8 cellular contexts compared by ENCODE assay signal in the genomic region with DNA sequence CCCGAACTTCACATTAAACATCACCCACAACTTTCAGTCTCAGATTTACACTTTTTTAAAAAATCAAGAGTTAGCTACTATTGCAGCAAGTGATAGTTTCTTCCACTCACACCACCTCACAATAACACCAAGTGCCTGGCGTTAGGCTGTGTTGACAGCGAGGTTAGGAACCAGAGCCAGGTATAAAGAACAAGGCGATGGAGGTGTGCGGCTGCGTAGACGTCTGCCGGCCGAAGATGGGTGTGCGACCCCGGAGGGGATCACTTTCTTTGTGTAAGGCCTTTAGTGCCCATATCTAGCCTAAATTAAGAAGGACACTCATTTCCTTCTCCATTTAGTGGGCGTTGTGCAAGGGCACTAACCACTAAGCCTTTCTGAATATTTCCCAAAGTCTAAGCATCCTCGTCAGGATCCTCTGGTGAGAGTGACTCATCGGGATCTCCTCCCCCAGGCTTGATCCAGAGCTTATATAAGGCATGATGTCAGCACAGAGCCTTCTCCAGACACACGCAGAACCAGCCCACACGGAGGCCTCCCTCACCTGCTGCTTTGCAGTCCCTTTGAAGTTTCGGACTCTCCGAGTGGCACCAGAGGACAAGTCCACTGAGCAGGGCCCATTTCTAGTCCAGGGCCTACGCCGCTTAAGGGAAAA. TPM values are rescaled to one million over a fixed set of nuclear protein-coding genes. Genes with fewer than 3 reads are reported as not detected.
A peak's percentile ranks its signal among the peaks of the same experiment; 100 is the strongest.
DNase-seq lines count a peak whose midpoint lies in the region; ATAC-seq, FAIRE-seq and TF ChIP-seq lines count a peak whose summit lies in the region.

No MANE protein-coding gene starts in this region.

- FAIRE-seq in kidney (lab: Jason Lieb, UNC) = no peak

- no peak for DNase-seq in CD4-positive, CD25-positive, alpha-beta regulatory T cell
- DNase-seq in MG63 (peak; percentile 90), lower leg skin (ENCODE audit: low spot score in 2 of 2) (peak; percentile 56 to 88), upper lobe of left lung (peak in 1 of 2 donors; percentile 76), NCI-H1436 (lab: John Stamatoyannopoulos, UW) (no peak), kidney (no peak)
- DNase-seq in central memory CD8-positive, alpha-beta T cell (ENCODE audit: low spot score in 2 of 2) = no peak

- H3K4me3 ChIP-seq in CD4-positive, CD25-positive, alpha-beta regulatory T cell (ENCODE audit: low read depth, low read length) = no peak overlapping the region
- H3K4me3 ChIP-seq in MG63 (no peak overlapping the region), lower leg skin (ENCODE audit: low read depth, poor library complexity, severe bottlenecking) (peak overlapping the region; percentile 16), upper lobe of left lung (peak overlapping the region in 3 of 4 donors; percentile 45 to 59 (median 54)), kidney (ENCODE audit: low read length in 2 of 2) (peak overlapping the region in 1 of 2 donors; percentile 33)

- ATAC-seq in CD4-positive, CD25-positive, alpha-beta regulatory T cell (ENCODE audit: low read depth in 2 of 2) = peak in 1 of 2 donors; percentile 8
- ATAC-seq in central memory CD8-positive, alpha-beta T cell (replicated peaks; ENCODE audit: extremely low read depth, poor library complexity, severe bottlenecking) = no peak
- ATAC-seq in upper lobe of left lung (ENCODE audit: low FRiP score in 2 of 2) (peak; percentile 70 to 91), HG03025 (IDR thresholded peaks at IDR 0.05; ENCODE audit: low FRiP score, unreplicated experiment) (no peak)

- no peaks in the 10 kb centered on the region for H3K36me3 Mint-ChIP-seq in CD4-positive, CD25-positive, alpha-beta regulatory T cell
- no peaks in the 10 kb centered on the region for H3K36me3 Mint-ChIP-seq in central memory CD8-positive, alpha-beta T cell (ENCODE audit: insufficient read depth)

- WGBS in lower leg skin, 2 donors = 46 to 52% methylated on average over 20 of the region's 20 CpGs
- 79 to 81% methylated on average over 20 of the region's 20 CpGs for WGBS in upper lobe of left lung, 2 donors

- H3K4me1 Mint-ChIP-seq in CD4-positive, CD25-positive, alpha-beta regulatory T cell = peaks cover 0 to 9% (median 6%) of the 10 kb centered on the region in 4 donors
- H3K4me1 Mint-ChIP-seq in central memory CD8-positive, alpha-beta T cell = peaks cover 5% of the 10 kb centered on the region

- H3K36me3 ChIP-seq in CD4-positive, CD25-positive, alpha-beta regulatory T cell (ENCODE audit: control insufficient read depth, insufficient read depth, low read length) = no peaks in the 10 kb centered on the region
- H3K36me3 ChIP-seq in MG63 (no peaks in the 10 kb centered on the region), upper lobe of left lung (no peaks in the 10 kb centered on the region), kidney (ENCODE audit: control insufficient read depth in 1 of 2, insufficient read depth in 2 of 2, low read length in 2 of 2) (no peaks in the 10 kb centered on the region)

- no peak overlapping the region for H3K27ac ChIP-seq in CD4-positive, CD25-positive, alpha-beta regulatory T cell (ENCODE audit: insufficient read depth, low read length, poor library complexity, severe bottlenecking)
- H3K27ac ChIP-seq in upper lobe of left lung (peak overlapping the region in 1 of 4 donors; percentile 35), kidney (ENCODE audit: low read depth in 2 of 2, low read length in 2 of 2) (no peak overlapping the region)

- intact Hi-C loops in lower leg skin (cut with DNase I; ENCODE audit: low total_unique reads) = no loop called here
- intact Hi-C loops in kidney (cut with DNase I) = no loop called here

- no peak overlapping the region for H3K9ac ChIP-seq in kidney (ENCODE audit: low read length in 2 of 2)

- no peak for TF ChIP-seq CTCF in lower leg skin (IDR thresholded peaks at IDR 0.05)
- TF ChIP-seq CTCF in upper lobe of left lung (IDR thresholded peaks at IDR 0.05) = no peak
- TF ChIP-seq CTCF in kidney (IDR thresholded peaks at IDR 0.05; ENCODE audit: borderline replicate concordance, extremely low read depth, insufficient read depth) = no peak

- H3K4me3 Mint-ChIP-seq in CD4-positive, CD25-positive, alpha-beta regulatory T cell = peak overlapping the region in 3 of 4 donors; percentile 8 to 50 (median 48)
- H3K4me3 Mint-ChIP-seq in central memory CD8-positive, alpha-beta T cell = peak overlapping the region; percentile 57

- H3K27ac Mint-ChIP-seq in CD4-positive, CD25-positive, alpha-beta regulatory T cell = no peak overlapping the region
- H3K27ac Mint-ChIP-seq in central memory CD8-positive, alpha-beta T cell (ENCODE audit: low read depth) = no peak overlapping the region

- peaks cover 27% of the 10 kb centered on the region for H3K27me3 ChIP-seq in CD4-positive, CD25-positive, alpha-beta regulatory T cell (ENCODE audit: control insufficient read depth, insufficient read depth, low read length)
- H3K27me3 ChIP-seq in MG63 (no peaks in the 10 kb centered on the region), upper lobe of left lung (no peaks in the 10 kb centered on the region)

- TF ChIP-seq POLR2A in lower leg skin (IDR thresholded peaks at IDR 0.05) (no peak), upper lobe of left lung (IDR thresholded peaks at IDR 0.05) (peak in 1 of 4 donors; percentile 11)

- TF ChIP-seq EP300 in upper lobe of left lung (IDR thresholded peaks at IDR 0.05) = peak in 1 of 4 donors; percentile 33

- peaks cover 58% of the 10 kb centered on the region for H3K27me3 Mint-ChIP-seq in CD4-positive, CD25-positive, alpha-beta regulatory T cell
- H3K27me3 Mint-ChIP-seq in central memory CD8-positive, alpha-beta T cell = peaks cover 99% of the 10 kb centered on the region

- peaks cover 2% of the 10 kb centered on the region for H3K4me1 ChIP-seq in CD4-positive, CD25-positive, alpha-beta regulatory T cell (ENCODE audit: control insufficient read depth, insufficient read depth, low read length, poor library complexity, severe bottlenecking)
- H3K4me1 ChIP-seq in upper lobe of left lung = peaks cover 10 to 18% (median 14%) of the 10 kb centered on the region in 4 donors
- H3K4me1 ChIP-seq in kidney (ENCODE audit: control insufficient read depth in 1 of 2, insufficient read depth in 1 of 2, low read depth in 1 of 2, low read length in 2 of 2) = peaks cover 0 to 4% of the 10 kb centered on the region in 2 donors

- no peaks in the 10 kb centered on the region for H3K9me3 ChIP-seq in CD4-positive, CD25-positive, alpha-beta regulatory T cell (ENCODE audit: control insufficient read depth in 2 of 2, low read length in 2 of 2)
- H3K9me3 ChIP-seq in MG63 (no peaks in the 10 kb centered on the region), upper lobe of left lung (no peaks in the 10 kb centered on the region), kidney (ENCODE audit: control insufficient read depth in 1 of 2, low read length in 2 of 2) (no peaks in the 10 kb centered on the region)

- H3K9me3 Mint-ChIP-seq in CD4-positive, CD25-positive, alpha-beta regulatory T cell = peaks cover 0 to 8% (median 0%) of the 10 kb centered on the region in 7 donors
- H3K9me3 Mint-ChIP-seq in central memory CD8-positive, alpha-beta T cell = no peaks in the 10 kb centered on the region

RNA-seq across cellular contexts. Expression of a gene that starts 11.8 kb away (rescaled TPM):
- total RNA-seq in CD4-positive, CD25-positive, alpha-beta regulatory T cell = not detected
- not detected for polyA plus RNA-seq in CD4-positive, CD25-positive, alpha-beta regulatory T cell
- total RNA-seq in MG63 (2014; rRNA removed; shearing (Covaris generic); ENCODE audit: low replicate concordance) = not detected in 2 replicates
- total RNA-seq in lower leg skin = under 1 TPM; 0.25 to 0.88 (median 0.47) TPM
- total RNA-seq in upper lobe of left lung = 1 to 10 TPM in 1 of 6 donors, under 1 TPM in 3, not detected in 2; 0.30 to 1.3 (median 0.41) TPM
- total RNA-seq in kidney = not detected
- polyA plus RNA-seq in kidney (ENCODE audit: insufficient read depth, low read depth, low replicate concordance) = not detected

Comparison
In these comparisons a context has a peak if more than half of its experiments do, and no peak if none do; other contexts are left out.
1. ATAC-seq: peak in upper lobe of left lung (2 of 2); none in central memory CD8-positive, alpha-beta T cell (single experiment) and HG03025 (single experiment).
2. DNase-seq: peak in MG63 (single experiment) and lower leg skin (2 of 2); none in CD4-positive, CD25-positive, alpha-beta regulatory T cell (0 of 3), central memory CD8-positive, alpha-beta T cell (0 of 2), NCI-H1436 (single experiment) and kidney (single experiment).
3. H3K4me3 ChIP-seq: peak in lower leg skin (single experiment) and upper lobe of left lung (3 of 4); none in CD4-positive, CD25-positive, alpha-beta regulatory T cell (single experiment) and MG63 (single experiment).